34 cellular contexts compared by ENCODE assay signal in the genomic region with DNA sequence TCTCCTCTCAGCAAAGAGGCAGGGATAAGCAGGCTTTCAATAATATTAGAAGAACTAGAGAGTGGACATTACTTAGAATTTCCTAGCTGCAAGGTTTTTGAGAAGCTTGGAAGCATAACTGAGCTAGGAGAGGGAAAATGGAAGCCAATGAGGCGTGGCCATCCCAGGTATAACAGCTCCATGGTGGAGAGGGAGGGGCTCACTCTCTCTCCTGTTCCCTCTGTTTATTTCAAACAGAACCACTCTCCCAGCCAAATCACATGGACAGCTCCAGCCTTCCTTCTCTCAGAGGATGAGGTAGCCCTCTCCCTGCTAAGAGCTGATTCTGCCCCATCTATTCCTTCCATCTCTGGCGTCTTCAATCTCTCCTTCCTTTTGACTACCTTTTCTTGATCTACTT.
"Had no signal": no experiment of that assay in that cellular context is flagged by ENCODE, and none has a peak within 500 bp of the region (broad histone marks: within the 10 kb centered on the region; RNA-seq: fewer than 3 reads in every experiment).

No MANE protein-coding gene starts in this region.

- DNase-seq: Karpas-422, Kasumi-1, MG63, MM.1S, MV-4-11, NCI-H1048, NCI-H1092, NCI-H1092 treated with DMSO at 0.1 percent for 48 hours, NCI-H1105, NCI-H1105 treated with DMSO at 0.1 percent for 48 hours, NCI-H1417, NCI-H1417 treated with DMSO at 0.1 percent for 48 hours, NCI-H1436, NCI-H1436 treated with DMSO at 0.1 percent for 48 hours, NCI-H146, NCI-H1694, NCI-H1694 treated with DMSO at 0.1 percent for 48 hours, NCI-H187, NCI-H187 treated with DMSO at 0.1 percent for 48 hours, NCI-H1930, NCI-H2029, NCI-H2029 treated with DMSO at 0.1 percent for 48 hours, NCI-H2081, NCI-H2081 treated with DMSO at 0.1 percent for 48 hours, NCI-H2107, NCI-H2171, NCI-H2171 treated with DMSO at 0.1 percent for 48 hours, NCI-H2227 treated with DMSO at 0.1 percent for 48 hours, NCI-H226, NCI-H345, NCI-H446, NCI-H446 treated with DMSO at 0.1 percent for 48 hours, NCI-H510A, NCI-H510A treated with DMSO at 0.1 percent for 48 hours had no signal
